ENCODE assay signal across 8 cellular contexts in genomic region chr19:796692-797527, GRCh38. TPM values are rescaled to one million over a fixed set of nuclear protein-coding genes. Genes with fewer than 3 reads are reported as not detected.
DNase-seq lines count a peak whose midpoint lies in the region; ATAC-seq and TF ChIP-seq lines count a peak whose summit lies in the region.

PTBP1 (plus strand) TSS chr19:797452; CDS start chr19:797498, 46 bp downstream.

- H3K36me3 ChIP-seq in prostate gland (no peaks in the 10 kb centered on the region), urinary bladder (ENCODE audit: insufficient read depth) (no peaks in the 10 kb centered on the region)

- peak within 1 kb of the TSS; percentile 95 to 100 for H3K27ac ChIP-seq in prostate gland
- peak within 1 kb of the TSS; percentile 91 for H3K27ac ChIP-seq in urinary bladder (ENCODE audit: low read depth)

- no peaks in the 10 kb centered on the region for H3K27me3 ChIP-seq in prostate gland (replicated peaks; ENCODE audit: insufficient read depth)

- peak in 3 of 4 experiments; percentile 29 to 78 (median 31) for TF ChIP-seq CTCF in prostate gland (IDR thresholded peaks at IDR 0.05)

- peaks cover 29% of the 10 kb centered on the region for H3K4me1 ChIP-seq in prostate gland (replicated peaks)
- peaks cover 7% of the 10 kb centered on the region for H3K4me1 ChIP-seq in urinary bladder (ENCODE audit: insufficient read depth)

- peak; percentile 61 for ATAC-seq in GM18499 (IDR thresholded peaks at IDR 0.05; ENCODE audit: insufficient read depth, unreplicated experiment)
- peak; percentile 64 for ATAC-seq in HG02943 (IDR thresholded peaks at IDR 0.05; ENCODE audit: low read depth, unreplicated experiment)
- peak; percentile 89 for ATAC-seq in left ventricle myocardium superior

- H3K9me3 ChIP-seq in prostate gland: no peaks in the 10 kb centered on the region

- TF ChIP-seq POLR2A in prostate gland (IDR thresholded peaks at IDR 0.05): peak; percentile 68

- peak within 1 kb of the TSS; percentile 97 to 99 for H3K4me3 ChIP-seq in prostate gland
- H3K4me3 ChIP-seq in urinary bladder (ENCODE audit: low read depth, low read length): peak within 1 kb of the TSS; percentile 92

- WGBS in prostate gland: under 1% methylated on average over 81 of the region's 83 CpGs
- WGBS in urinary bladder: under 1% methylated on average over 83 of the region's 83 CpGs

- DNase-seq in NCI-H187 treated with DMSO at 0.1 percent for 48 hours (lab: John Stamatoyannopoulos, UW): peak; percentile 99
- peak; percentile 97 to 100 (median 100) for DNase-seq in anterior cingulate cortex (lab: John Stamatoyannopoulos, UW)
- DNase-seq in left ventricle myocardium superior: peak; percentile 100
- peak; percentile 100 for DNase-seq in prostate gland (ENCODE audit: low spot score)

- intact Hi-C loops in T-helper 2 cell treated with Interferon-gamma antibody and Interleukin-4, amounts not matched to agents 100 ng/mL and 5 ng/mL, for 36 hours (cut with micrococcal nuclease): loop anchor here (1.0 to 5.0 kb wide), 7 partner anchors 76 to 444 kb away; partner anchors contain the start of genes ATP5F1D, GPX4, RNF126 and RNU6-2
- intact Hi-C loops in left ventricle myocardium superior (cut with micrococcal nuclease) (no loop called here), prostate gland (cut with DNase I) (no loop called here)

RNA-seq across cellular contexts. Expression of gene PTBP1, which starts in this region (rescaled TPM):
- total RNA-seq in T-helper 2 cell treated with Interferon-gamma antibody and Interleukin-4, amounts not matched to agents 100 ng/mL and 5 ng/mL, for 36 hours: 616 and 655 TPM in 2 replicates
- total RNA-seq in left ventricle myocardium superior: 58.1 TPM
- total RNA-seq in prostate gland: 100 to 1,000 TPM; 153 to 222 TPM
- 104 TPM for total RNA-seq in urinary bladder
- 108 TPM for polyA plus RNA-seq in urinary bladder

Comparison
In these comparisons a context has a peak if more than half of its experiments do, and no peak if none do; other contexts are left out.
1. Peak in every context shown above with its lines: DNase-seq, ATAC-seq, H3K4me3 ChIP-seq and H3K27ac ChIP-seq.